In the genomic region with DNA sequence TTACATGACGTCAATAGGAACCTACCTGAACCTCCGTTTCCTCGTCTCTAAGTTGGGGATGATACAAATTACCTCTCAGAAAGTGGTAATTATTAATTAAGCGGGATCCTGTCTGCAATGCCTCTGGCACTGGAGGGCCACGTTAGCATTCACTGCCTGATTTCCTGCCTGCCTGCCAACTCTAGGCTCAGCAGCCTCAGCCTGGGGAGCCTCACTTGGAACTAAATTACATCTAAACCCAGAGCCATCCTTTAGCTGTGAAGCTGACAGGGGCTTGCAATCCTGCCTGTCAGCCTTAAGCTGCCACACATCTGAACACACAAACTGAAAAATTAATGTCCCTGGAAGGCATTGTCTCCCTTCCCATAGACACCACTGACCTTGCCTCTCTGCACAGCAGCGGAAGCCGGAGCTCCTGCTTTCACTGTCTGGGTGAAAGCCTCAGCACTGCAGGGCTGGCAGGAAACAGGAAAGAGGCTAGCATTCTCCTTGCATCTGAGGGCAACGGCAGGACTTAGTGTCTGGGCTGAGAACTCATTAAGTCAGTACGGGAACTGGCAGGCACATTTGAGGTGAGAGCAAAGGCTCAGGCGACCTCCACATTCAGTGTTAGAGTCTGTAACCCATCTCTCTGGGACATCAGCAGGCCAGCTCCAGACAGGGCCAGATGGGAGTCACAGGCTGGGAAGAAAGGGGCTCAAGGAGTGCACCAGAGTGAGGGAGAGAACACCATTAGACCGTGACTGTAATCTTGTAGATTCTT, we compare ENCODE assay signal across 19 cellular contexts.
DNase-seq lines count a peak whose midpoint lies in the region; ATAC-seq and TF ChIP-seq lines count a peak whose summit lies in the region.
"Had no signal": no experiment of that assay in that cellular context is flagged by ENCODE, and none has a peak within 500 bp of the region (broad histone marks: within the 10 kb centered on the region; RNA-seq: fewer than 3 reads in every experiment).

No MANE protein-coding gene starts in this region.

- ATAC-seq in GM19395 (IDR thresholded peaks at IDR 0.05; ENCODE audit: unreplicated experiment) (no peak), PC-3 (no peak)
- ATAC-seq: gastroesophageal sphincter, left cardiac atrium had no signal

- no peak for TF ChIP-seq EP300 in esophagus muscularis mucosa (IDR thresholded peaks at IDR 0.05)

- H3K27ac ChIP-seq in esophagus muscularis mucosa (replicated peaks in 1 of 4) (no peak overlapping the region), thyroid gland (peak overlapping the region in 2 of 3 donors; percentile 10 to 45), PC-3 (ENCODE audit: low read length) (no peak overlapping the region)
- H3K27ac ChIP-seq: gastroesophageal sphincter, neutrophil, right atrium auricular region, RWPE1 had no signal

- no peak for TF ChIP-seq POLR2A in esophagus muscularis mucosa (IDR thresholded peaks at IDR 0.05; ENCODE audit: low read depth)
- no peak for TF ChIP-seq POLR2A in thyroid gland (IDR thresholded peaks at IDR 0.05)

- 48% methylated on average over 11 of the region's 11 CpGs for WGBS in esophagus muscularis mucosa
- WGBS in thyroid gland, 2 donors: 50 to 56% methylated on average over 11 of the region's 11 CpGs

- H3K9me3 ChIP-seq in esophagus muscularis mucosa: peaks cover 0 to 4% (median 0%) of the 10 kb centered on the region in 4 donors
- H3K9me3 ChIP-seq in thyroid gland: no peaks in the 10 kb centered on the region
- H3K9me3 ChIP-seq in PC-3 (ENCODE audit: low read length): no peaks in the 10 kb centered on the region
- H3K9me3 ChIP-seq: gastroesophageal sphincter, MG63, neutrophil, right atrium auricular region had no signal

- no peaks in the 10 kb centered on the region for H3K79me2 ChIP-seq in PC-3 (ENCODE audit: low read length)

- H3K36me3 Mint-ChIP-seq in activated naive CD4-positive, alpha-beta T cell treated with anti-CD3 and anti-CD28 coated beads, Interleukin-2, amount 10 ng/mL, durations not matched to agents 7 days and 5 days: peaks cover 20% of the 10 kb centered on the region
- peaks cover 11% of the 10 kb centered on the region for H3K36me3 Mint-ChIP-seq in T-helper 2 cell treated with Interferon-gamma antibody and Interleukin-4, amounts not matched to agents 5 μg/mL and 100 μg/mL, for 36 hours (ENCODE audit: low read depth)

- DNase-seq in activated naive CD4-positive, alpha-beta T cell treated with anti-CD3 and anti-CD28 coated beads, Interleukin-2, amount 10 ng/mL, durations not matched to agents 7 days and 5 days: peak; percentile 50
- no peak for DNase-seq in activated naive CD4-positive, alpha-beta T cell treated with anti-CD3 and anti-CD28 coated beads, Interleukin-2, amount 50 U/mL, for 16 hours
- peak; percentile 12 for DNase-seq in T-helper 2 cell treated with Interferon-gamma antibody and Interleukin-4, amounts not matched to agents 5 μg/mL and 100 μg/mL, for 36 hours (ENCODE audit: low spot score)
- DNase-seq in esophagus muscularis mucosa (ENCODE audit: extremely low spot score) (peak; percentile 75), thyroid gland (peak; percentile 53 to 56), PC-3 (no peak)
- no peak for DNase-seq in activated CD4-positive, CD25-positive, alpha-beta regulatory T cell treated with anti-CD3 and anti-CD28 coated beads, Interleukin-2, amount 50 U/mL, for 72 hours
- DNase-seq: left cardiac atrium; MG63; midbrain; NCI-H1436 treated with DMSO at 0.1 percent for 48 hours; stimulated activated naive CD4-positive, alpha-beta T cell; trophoblast cell had no signal

- no peak for TF ChIP-seq CTCF in esophagus muscularis mucosa (IDR thresholded peaks at IDR 0.05)
- no peak for TF ChIP-seq CTCF in thyroid gland (IDR thresholded peaks at IDR 0.05)
- TF ChIP-seq CTCF in PC-3 (conservative IDR thresholded peaks at IDR 0.05; ENCODE audit: low read depth, low read length): no peak

- peaks cover 24% of the 10 kb centered on the region for H3K9me3 Mint-ChIP-seq in activated naive CD4-positive, alpha-beta T cell treated with anti-CD3 and anti-CD28 coated beads, Interleukin-2, amount 10 ng/mL, durations not matched to agents 7 days and 5 days
- peaks cover 27% of the 10 kb centered on the region for H3K9me3 Mint-ChIP-seq in T-helper 2 cell treated with Interferon-gamma antibody and Interleukin-4, amounts not matched to agents 5 μg/mL and 100 μg/mL, for 36 hours

- intact Hi-C loops in esophagus muscularis mucosa (cut with DNase I): no loop called here
- intact Hi-C loops in thyroid gland (cut with DNase I): no loop called here
- intact Hi-C loops in PC-3 (cut with micrococcal nuclease): no loop called here

- no TSS peak for BruUV-seq in PC-3 (replicated peaks; lab: Mats Ljungman, UMichigan)

- H3K4me3 ChIP-seq in esophagus muscularis mucosa (no peak overlapping the region), thyroid gland (replicated peaks in 1 of 3) (no peak overlapping the region), PC-3 (ENCODE audit: low read length) (no peak overlapping the region)
- H3K4me3 ChIP-seq: gastroesophageal sphincter, MG63, right atrium auricular region had no signal

- peak overlapping the region; percentile 90 for H3K27ac Mint-ChIP-seq in activated naive CD4-positive, alpha-beta T cell treated with anti-CD3 and anti-CD28 coated beads, Interleukin-2, amount 10 ng/mL, durations not matched to agents 7 days and 5 days
- peak overlapping the region; percentile 88 for H3K27ac Mint-ChIP-seq in T-helper 2 cell treated with Interferon-gamma antibody and Interleukin-4, amounts not matched to agents 5 μg/mL and 100 μg/mL, for 36 hours
- H3K27ac Mint-ChIP-seq: dendritic cell treated with granulocyte-macrophage colony-stimulating factor and Interleukin-4, amounts not matched to agents 40 ng/mL and 50 ng/mL, for 4 days had no signal

- CTCF ChIA-PET in activated naive CD4-positive, alpha-beta T cell treated with anti-CD3 and anti-CD28 coated beads, Interleukin-2, amount 10 ng/mL, durations not matched to agents 7 days and 5 days (lab: Charles Lee): interaction anchor here (0.7 to 1.9 kb wide), 5 partner anchors 16 to 49 kb away, joined by 3 to 10 read pairs (median 4); no protein-coding TSS in a partner anchor
- CTCF ChIA-PET in PC-3 (lab: Charles Lee): no interaction called here

- H3K4me1 ChIP-seq in esophagus muscularis mucosa (no peaks in the 10 kb centered on the region), thyroid gland (peaks cover 0 to 16% of the 10 kb centered on the region in 2 donors), PC-3 (ENCODE audit: insufficient read depth, low read length) (no peaks in the 10 kb centered on the region)
- H3K4me1 ChIP-seq: gastroesophageal sphincter, right atrium auricular region had no signal

- H2AFZ ChIP-seq in PC-3 (ENCODE audit: low read length): no peak overlapping the region

- peaks cover 22% of the 10 kb centered on the region for H3K27me3 Mint-ChIP-seq in activated naive CD4-positive, alpha-beta T cell treated with anti-CD3 and anti-CD28 coated beads, Interleukin-2, amount 10 ng/mL, durations not matched to agents 7 days and 5 days
- peaks cover 12% of the 10 kb centered on the region for H3K27me3 Mint-ChIP-seq in T-helper 2 cell treated with Interferon-gamma antibody and Interleukin-4, amounts not matched to agents 5 μg/mL and 100 μg/mL, for 36 hours (ENCODE audit: low read depth)
- H3K27me3 Mint-ChIP-seq: dendritic cell treated with granulocyte-macrophage colony-stimulating factor and Interleukin-4, amounts not matched to agents 40 ng/mL and 50 ng/mL, for 4 days had no signal

- no peaks in the 10 kb centered on the region for H4K20me1 ChIP-seq in PC-3 (ENCODE audit: low read length)

- POLR2A ChIA-PET in PC-3 (lab: Charles Lee; ENCODE audit: unreplicated experiment): no interaction called here

- H3K36me3 ChIP-seq in esophagus muscularis mucosa (no peaks in the 10 kb centered on the region), thyroid gland (no peaks in the 10 kb centered on the region), PC-3 (ENCODE audit: low read depth, low read length) (no peaks in the 10 kb centered on the region)
- H3K36me3 ChIP-seq: gastroesophageal sphincter, MG63, neutrophil, right atrium auricular region had no signal

- no peak overlapping the region for H3K9ac ChIP-seq in PC-3 (ENCODE audit: low read length)

- H3K4me2 ChIP-seq in PC-3 (ENCODE audit: low read length): no peak overlapping the region

- H3K4me3 Mint-ChIP-seq in activated naive CD4-positive, alpha-beta T cell treated with anti-CD3 and anti-CD28 coated beads, Interleukin-2, amount 10 ng/mL, durations not matched to agents 7 days and 5 days: peak overlapping the region; percentile 70
- H3K4me3 Mint-ChIP-seq in T-helper 2 cell treated with Interferon-gamma antibody and Interleukin-4, amounts not matched to agents 5 μg/mL and 100 μg/mL, for 36 hours: peak overlapping the region; percentile 85
- H3K4me3 Mint-ChIP-seq: dendritic cell treated with granulocyte-macrophage colony-stimulating factor and Interleukin-4, amounts not matched to agents 40 ng/mL and 50 ng/mL, for 4 days had no signal

- H3F3A ChIP-seq in PC-3 (ENCODE audit: low read length, unreplicated experiment): no peaks in the 10 kb centered on the region

- H3K4me1 Mint-ChIP-seq in activated naive CD4-positive, alpha-beta T cell treated with anti-CD3 and anti-CD28 coated beads, Interleukin-2, amount 10 ng/mL, durations not matched to agents 7 days and 5 days: peaks cover 37% of the 10 kb centered on the region
- H3K4me1 Mint-ChIP-seq in T-helper 2 cell treated with Interferon-gamma antibody and Interleukin-4, amounts not matched to agents 5 μg/mL and 100 μg/mL, for 36 hours (ENCODE audit: low read depth): peaks cover 30% of the 10 kb centered on the region

- H3K9me2 ChIP-seq in PC-3 (replicated peaks; ENCODE audit: low read length): no peaks in the 10 kb centered on the region

- no peaks in the 10 kb centered on the region for H3K27me3 ChIP-seq in esophagus muscularis mucosa
- no peaks in the 10 kb centered on the region for H3K27me3 ChIP-seq in thyroid gland
- no peaks in the 10 kb centered on the region for H3K27me3 ChIP-seq in PC-3 (ENCODE audit: low read length)
- H3K27me3 ChIP-seq: gastroesophageal sphincter, MG63, neutrophil, right atrium auricular region had no signal

Comparison
In these comparisons a context has a peak if more than half of its experiments do, and no peak if none do; other contexts are left out.
1. DNase-seq: peak in activated naive CD4-positive, alpha-beta T cell treated with anti-CD3 and anti-CD28 coated beads, Interleukin-2, amount 10 ng/mL, durations not matched to agents 7 days and 5 days (single experiment), T-helper 2 cell treated with Interferon-gamma antibody and Interleukin-4, amounts not matched to agents 5 μg/mL and 100 μg/mL, for 36 hours (single experiment), esophagus muscularis mucosa (single experiment) and thyroid gland (2 of 2); none in activated naive CD4-positive, alpha-beta T cell treated with anti-CD3 and anti-CD28 coated beads, Interleukin-2, amount 50 U/mL, for 16 hours (single experiment), PC-3 (single experiment) and activated CD4-positive, CD25-positive, alpha-beta regulatory T cell treated with anti-CD3 and anti-CD28 coated beads, Interleukin-2, amount 50 U/mL, for 72 hours (single experiment).
2. H3K27ac ChIP-seq: peak in thyroid gland (2 of 3); none in esophagus muscularis mucosa (0 of 4) and PC-3 (single experiment).